9 cellular contexts compared by ENCODE assay signal in the genomic region with DNA sequence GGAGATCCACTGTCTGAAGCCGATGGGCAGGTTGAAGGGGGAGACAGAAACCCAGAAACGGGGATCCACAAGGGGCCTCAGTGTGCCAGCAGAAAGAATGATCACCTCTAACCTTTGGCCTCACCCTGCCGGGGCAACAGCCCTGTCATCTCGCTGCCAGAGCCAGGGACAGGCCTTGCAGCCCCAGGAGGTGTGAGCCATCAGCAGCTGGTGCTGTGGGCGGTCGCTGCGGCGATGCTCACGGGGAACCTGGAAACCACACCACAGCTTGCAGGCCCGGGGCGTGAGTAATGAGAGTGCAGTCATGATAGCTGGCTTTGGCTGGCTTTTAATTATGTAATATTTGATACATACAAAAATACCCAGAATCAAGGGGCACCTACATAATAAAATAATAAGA. TPM values are rescaled to one million over a fixed set of nuclear protein-coding genes. Genes with fewer than 3 reads are reported as not detected.
DNase-seq lines count a peak whose midpoint lies in the region; ATAC-seq, FAIRE-seq and TF ChIP-seq lines count a peak whose summit lies in the region.
"Had no signal": no experiment of that assay in that cellular context is flagged by ENCODE, and none has a peak within 500 bp of the region (broad histone marks: within the 10 kb centered on the region; RNA-seq: fewer than 3 reads in every experiment).

No MANE protein-coding gene starts in this region.

- no peak for FAIRE-seq in kidney (lab: Jason Lieb, UNC)

- no peak overlapping the region for H3K4me3 ChIP-seq in kidney (ENCODE audit: low read length in 2 of 2)
- H3K4me3 ChIP-seq: thoracic aorta had no signal

- peaks cover 10% of the 10 kb centered on the region for H3K27me3 Mint-ChIP-seq in activated T-cell treated with anti-CD3 and anti-CD28 coated beads, Interleukin-2, amount 50 U/mL, for 72 hours (ENCODE audit: low read depth)
- peaks cover 0 to 13% (median 4%) of the 10 kb centered on the region in 5 donors for H3K27me3 Mint-ChIP-seq in naive thymus-derived CD8-positive, alpha-beta T cell

- TF ChIP-seq CTCF in kidney (IDR thresholded peaks at IDR 0.05; ENCODE audit: borderline replicate concordance, extremely low read depth, insufficient read depth): no peak

- H3K9me3 ChIP-seq in kidney (ENCODE audit: control insufficient read depth in 1 of 2, low read length in 2 of 2): peaks cover 0 to 12% of the 10 kb centered on the region in 2 donors

- peaks cover 8 to 9% of the 10 kb centered on the region in 2 donors for H3K9me3 Mint-ChIP-seq in activated T-cell treated with anti-CD3 and anti-CD28 coated beads, Interleukin-2, amount 50 U/mL, for 72 hours
- H3K9me3 Mint-ChIP-seq in naive thymus-derived CD8-positive, alpha-beta T cell: peaks cover 0 to 21% (median 12%) of the 10 kb centered on the region in 9 donors

- no peak overlapping the region for H3K4me3 Mint-ChIP-seq in activated T-cell treated with anti-CD3 and anti-CD28 coated beads, Interleukin-2, amount 50 U/mL, for 72 hours
- H3K4me3 Mint-ChIP-seq in naive thymus-derived CD8-positive, alpha-beta T cell: peak overlapping the region in 3 of 10 donors; percentile 1 to 34 (median 15)

- no peaks in the 10 kb centered on the region for H3K36me3 ChIP-seq in kidney (ENCODE audit: control insufficient read depth in 1 of 2, insufficient read depth in 2 of 2, low read length in 2 of 2)
- H3K36me3 ChIP-seq: thoracic aorta had no signal

- H3K27ac Mint-ChIP-seq in activated T-cell treated with anti-CD3 and anti-CD28 coated beads, Interleukin-2, amount 50 U/mL, for 72 hours: no peak overlapping the region
- peak overlapping the region in 5 of 10 donors; percentile 10 to 85 (median 61) for H3K27ac Mint-ChIP-seq in naive thymus-derived CD8-positive, alpha-beta T cell

- DNase-seq in CD1c-positive myeloid dendritic cell (ENCODE audit: extremely low spot score): peak; percentile 65
- DNase-seq in NCI-H2107 (lab: John Stamatoyannopoulos, UW): peak; percentile 41
- DNase-seq in activated T-cell treated with anti-CD3 and anti-CD28 coated beads, Interleukin-2, amount 50 U/mL, for 72 hours: peak; percentile 86 to 90
- peak in 8 of 10 donors; percentile 18 to 41 (median 30) for DNase-seq in naive thymus-derived CD8-positive, alpha-beta T cell
- no peak for DNase-seq in posterior vena cava (ENCODE audit: low spot score)
- no peak for DNase-seq in midbrain (lab: John Stamatoyannopoulos, UW)
- no peak for DNase-seq in kidney

- intact Hi-C loops in posterior vena cava (cut with DNase I) (no loop called here), kidney (cut with DNase I) (no loop called here)

- H3K4me1 Mint-ChIP-seq in activated T-cell treated with anti-CD3 and anti-CD28 coated beads, Interleukin-2, amount 50 U/mL, for 72 hours (ENCODE audit: low read depth): peaks cover 15% of the 10 kb centered on the region
- H3K4me1 Mint-ChIP-seq in naive thymus-derived CD8-positive, alpha-beta T cell: peaks cover 0 to 13% (median 11%) of the 10 kb centered on the region in 4 donors

- no peak overlapping the region for H3K9ac ChIP-seq in kidney (ENCODE audit: low read length in 2 of 2)

- H3K4me1 ChIP-seq in kidney (ENCODE audit: control insufficient read depth in 1 of 2, insufficient read depth in 1 of 2, low read depth in 1 of 2, low read length in 2 of 2): peaks cover 0 to 5% of the 10 kb centered on the region in 2 donors

- ATAC-seq in GM21423 (IDR thresholded peaks at IDR 0.05; ENCODE audit: unreplicated experiment): peak; percentile 63
- ATAC-seq in activated T-cell treated with anti-CD3 and anti-CD28 coated beads, Interleukin-2, amount 50 U/mL, for 72 hours (replicated peaks in 1 of 2): peak; percentile 94 to 96
- peak; percentile 75 to 88 for ATAC-seq in naive thymus-derived CD8-positive, alpha-beta T cell

- peaks cover 7 to 16% of the 10 kb centered on the region in 2 donors for H3K36me3 Mint-ChIP-seq in activated T-cell treated with anti-CD3 and anti-CD28 coated beads, Interleukin-2, amount 50 U/mL, for 72 hours (ENCODE audit: insufficient read depth in 2 of 2)
- H3K36me3 Mint-ChIP-seq in naive thymus-derived CD8-positive, alpha-beta T cell: peaks cover 0 to 7% (median 0%) of the 10 kb centered on the region in 3 donors

- POLR2A ChIA-PET in naive thymus-derived CD8-positive, alpha-beta T cell (lab: Charles Lee): no interaction called here

- H3K27ac ChIP-seq in kidney (ENCODE audit: low read depth in 2 of 2, low read length in 2 of 2): no peak overlapping the region
- H3K27ac ChIP-seq: thoracic aorta had no signal

RNA-seq across cellular contexts. Expression of a gene that starts 4.7 kb away (rescaled TPM):
- 10 to 100 TPM in 1 of 2 donors, 1 to 10 TPM in 1; 9.2 to 10.7 TPM for total RNA-seq in activated T-cell treated with anti-CD3 and anti-CD28 coated beads, Interleukin-2, amount 50 U/mL, for 72 hours
- total RNA-seq in naive thymus-derived CD8-positive, alpha-beta T cell: under 1 TPM; 0.41 to 0.81 TPM
- under 1 TPM; 0.01 to 0.50 (median 0.40) TPM for polyA plus RNA-seq in naive thymus-derived CD8-positive, alpha-beta T cell
- total RNA-seq in posterior vena cava (10 to 100 TPM; 60.5 to 75.7 TPM), kidney (48.3 TPM)
- 23.4 TPM for polyA plus RNA-seq in kidney (ENCODE audit: insufficient read depth, low read depth, low replicate concordance)

Comparison
In these comparisons a context has a peak if more than half of its experiments do, and no peak if none do; other contexts are left out.
1. DNase-seq: peak in CD1c-positive myeloid dendritic cell (single experiment), NCI-H2107 (single experiment), activated T-cell treated with anti-CD3 and anti-CD28 coated beads, Interleukin-2, amount 50 U/mL, for 72 hours (2 of 2) and naive thymus-derived CD8-positive, alpha-beta T cell (8 of 10); none in posterior vena cava (single experiment), midbrain (single experiment) and kidney (single experiment).
2. RNA of a gene that starts 4.7 kb away (total RNA-seq): 60.5 to 75.7 TPM in posterior vena cava, 48.3 TPM in kidney (single experiment) and 9.2 to 10.7 TPM in activated T-cell treated with anti-CD3 and anti-CD28 coated beads, Interleukin-2, amount 50 U/mL, for 72 hours; 0.41 to 0.81 TPM in naive thymus-derived CD8-positive, alpha-beta T cell; every median in the first group is over 4 times any median in the second.
3. Peak in every context shown above with its lines, with median percentiles within 50 percentile points of each other: ATAC-seq.